In genomic region chr1:215894617-215895016, GRCh38 we compare ENCODE assay signal across 5 cellular contexts.
"Had no signal": no experiment of that assay in that cellular context is flagged by ENCODE, and none has a peak within 500 bp of the region (broad histone marks: within the 10 kb centered on the region; RNA-seq: fewer than 3 reads in every experiment).

No MANE protein-coding gene starts in this region.

- H3K4me1 Mint-ChIP-seq: H9 had no signal

- H3K9me3 Mint-ChIP-seq: H9 had no signal

- H3K4me3 Mint-ChIP-seq: H9 had no signal

- H3K4me3 ChIP-seq: K562 had no signal

- ATAC-seq: K562 had no signal

- DNase-seq: GOT3, H9, HCEC 1CT, IMR-90 had no signal

- H3K27ac Mint-ChIP-seq: H9 had no signal
